In genomic region chr11:43580735-43581369, GRCh38 we compare ENCODE assay signal across 9 cellular contexts.
DNase-seq lines count a peak whose midpoint lies in the region; ATAC-seq and TF ChIP-seq lines count a peak whose summit lies in the region.
"Had no signal": no experiment of that assay in that cellular context is flagged by ENCODE, and none has a peak within 500 bp of the region (broad histone marks: within the 10 kb centered on the region; RNA-seq: fewer than 3 reads in every experiment).

No MANE protein-coding gene starts in this region.

- no peak for TF ChIP-seq CTCF in heart left ventricle (IDR thresholded peaks at IDR 0.05)

- H3K36me3 ChIP-seq in heart left ventricle (no peaks in the 10 kb centered on the region), aorta (ENCODE audit: control insufficient read depth in 1 of 2, insufficient read depth in 2 of 2, low read length in 1 of 2) (no peaks in the 10 kb centered on the region)

- H3K9me3 ChIP-seq in heart left ventricle (no peaks in the 10 kb centered on the region), aorta (ENCODE audit: control insufficient read depth, low read length) (no peaks in the 10 kb centered on the region)

- intact Hi-C loops in heart left ventricle (cut with DNase I): no loop called here
- intact Hi-C loops in Right ventricle myocardium superior (cut with DNase I): no loop called here
- intact Hi-C loops in activated T-helper 2 cell treated with anti-CD3 and anti-CD28 coated beads, Interferon-gamma antibody, Interleukin-2, Interleukin-4, amounts not matched to agents 10 μg/mL and 5 μg/mL and 100 μg/mL, durations not matched to agents 14 hours and 24 hours and 36 hours (cut with micrococcal nuclease): loop anchor here (2.0 to 5.0 kb wide), 2 partner anchors 271 to 362 kb away; partner anchors contain the start of gene C11orf96
- intact Hi-C loops in aorta (cut with DNase I): no loop called here

- no peaks in the 10 kb centered on the region for H3K36me3 Mint-ChIP-seq in activated T-helper 2 cell treated with anti-CD3 and anti-CD28 coated beads, Interferon-gamma antibody, Interleukin-2, Interleukin-4, amounts not matched to agents 10 μg/mL and 5 μg/mL and 100 μg/mL, durations not matched to agents 14 hours and 24 hours and 36 hours (ENCODE audit: low read depth)

- no peak for DNase-seq in heart left ventricle
- DNase-seq in Right ventricle myocardium superior: no peak
- DNase-seq in activated T-helper 2 cell treated with anti-CD3 and anti-CD28 coated beads, Interferon-gamma antibody, Interleukin-2, Interleukin-4, amounts not matched to agents 10 μg/mL and 5 μg/mL and 100 μg/mL, durations not matched to agents 14 hours and 24 hours and 36 hours (ENCODE audit: low spot score): no peak
- peak; percentile 54 for DNase-seq in iPS-NIHi11 (ENCODE audit: low spot score)
- DNase-seq in aorta: no peak
- DNase-seq in NCI-H2081 treated with DMSO at 0.1 percent for 48 hours (lab: John Stamatoyannopoulos, UW): no peak
- DNase-seq in foreskin melanocyte: no peak
- DNase-seq in SIG-M5 treated with dmso at 0.1 percent for 504 hours (lab: John Stamatoyannopoulos, UW; ENCODE audit: unreplicated experiment): no peak
- DNase-seq: effector CD8-positive, alpha-beta T cell had no signal

- H3K4me3 ChIP-seq in heart left ventricle: peak overlapping the region; percentile 10 to 43 (median 30)
- no peak overlapping the region for H3K4me3 ChIP-seq in aorta (ENCODE audit: low read length in 2 of 2)

- H3K4me3 Mint-ChIP-seq in activated T-helper 2 cell treated with anti-CD3 and anti-CD28 coated beads, Interferon-gamma antibody, Interleukin-2, Interleukin-4, amounts not matched to agents 10 μg/mL and 5 μg/mL and 100 μg/mL, durations not matched to agents 14 hours and 24 hours and 36 hours (ENCODE audit: low read depth): peak overlapping the region; percentile 66

- H3K27ac ChIP-seq in heart left ventricle (no peak overlapping the region), aorta (ENCODE audit: low read depth in 1 of 2, low read length in 2 of 2) (no peak overlapping the region)

- ATAC-seq in heart left ventricle: no peak
- ATAC-seq in Right ventricle myocardium superior (ENCODE audit: poor library complexity): no peak
- peak; percentile 24 for ATAC-seq in aorta (ENCODE audit: low FRiP score)

- no peak for TF ChIP-seq POLR2A in heart left ventricle (IDR thresholded peaks at IDR 0.05)

- H3K27me3 ChIP-seq in heart left ventricle (peaks cover 49 to 100% (median 89%) of the 10 kb centered on the region in 9 donors), aorta (ENCODE audit: control insufficient read depth in 1 of 2, insufficient read depth in 2 of 2, low read length in 1 of 2) (no peaks in the 10 kb centered on the region)

- WGBS in heart left ventricle, 4 donors: 1 to 2% (median 1%) methylated on average over 34 to 39 of the region's 39 CpGs
- WGBS in aorta, 2 donors: 2% methylated on average over 39 of the region's 39 CpGs

- H3K4me1 ChIP-seq in heart left ventricle (peaks cover 0 to 65% (median 24%) of the 10 kb centered on the region in 12 donors), aorta (ENCODE audit: control insufficient read depth in 1 of 2, insufficient read depth in 2 of 2, low read length in 2 of 2) (no peaks in the 10 kb centered on the region)

- peaks cover 23% of the 10 kb centered on the region for H3K4me1 Mint-ChIP-seq in activated T-helper 2 cell treated with anti-CD3 and anti-CD28 coated beads, Interferon-gamma antibody, Interleukin-2, Interleukin-4, amounts not matched to agents 10 μg/mL and 5 μg/mL and 100 μg/mL, durations not matched to agents 14 hours and 24 hours and 36 hours (ENCODE audit: low read depth)

- H3K27me3 Mint-ChIP-seq in activated T-helper 2 cell treated with anti-CD3 and anti-CD28 coated beads, Interferon-gamma antibody, Interleukin-2, Interleukin-4, amounts not matched to agents 10 μg/mL and 5 μg/mL and 100 μg/mL, durations not matched to agents 14 hours and 24 hours and 36 hours (ENCODE audit: low read depth): peaks cover 89% of the 10 kb centered on the region

- no peak overlapping the region for H3K27ac Mint-ChIP-seq in activated T-helper 2 cell treated with anti-CD3 and anti-CD28 coated beads, Interferon-gamma antibody, Interleukin-2, Interleukin-4, amounts not matched to agents 10 μg/mL and 5 μg/mL and 100 μg/mL, durations not matched to agents 14 hours and 24 hours and 36 hours

- no peaks in the 10 kb centered on the region for H3K9me3 Mint-ChIP-seq in activated T-helper 2 cell treated with anti-CD3 and anti-CD28 coated beads, Interferon-gamma antibody, Interleukin-2, Interleukin-4, amounts not matched to agents 10 μg/mL and 5 μg/mL and 100 μg/mL, durations not matched to agents 14 hours and 24 hours and 36 hours

Comparison
In these comparisons a context has a peak if more than half of its experiments do, and no peak if none do; other contexts are left out.
1. H3K4me3 ChIP-seq: peak in heart left ventricle (12 of 12); none in aorta (0 of 2).